ENCODE assay signal across 20 cellular contexts in the genomic region with DNA sequence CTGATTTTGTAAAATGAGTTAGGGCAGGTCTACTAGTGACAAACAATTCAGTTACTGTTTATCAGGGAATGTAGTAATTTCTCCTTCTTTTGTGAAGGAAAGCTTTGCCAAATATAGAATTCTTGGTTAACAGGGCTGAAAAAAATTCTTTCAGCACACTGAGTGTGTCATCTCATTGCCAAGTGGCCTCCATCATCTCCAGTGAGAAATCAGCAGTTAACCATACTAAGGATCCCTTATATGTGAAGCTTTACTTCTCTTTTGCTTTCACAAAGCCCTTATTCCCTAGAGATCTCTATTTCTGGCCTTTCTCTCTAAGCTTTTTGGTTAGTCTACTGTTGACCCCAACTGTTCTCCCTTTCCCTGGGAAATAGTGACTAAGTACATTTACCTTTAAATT.
"Had no signal": no experiment of that assay in that cellular context is flagged by ENCODE, and none has a peak within 500 bp of the region (broad histone marks: within the 10 kb centered on the region; RNA-seq: fewer than 3 reads in every experiment).

No MANE protein-coding gene starts in this region.

- H3K27ac ChIP-seq: adrenal gland, dorsolateral prefrontal cortex, gastroesophageal sphincter, heart left ventricle, testis, uterus had no signal

- H3K27ac Mint-ChIP-seq: activated naive CD4-positive, alpha-beta T cell treated with anti-CD3 and anti-CD28 coated beads, Interleukin-2, amount 50 U/mL, for 72 hours; activated T-helper 17 cell treated with anti-CD3 and anti-CD28 coated beads, Interleukin-2, amount 50 U/mL, for 72 hours; effector memory CD8-positive, alpha-beta T cell; naive thymus-derived CD8-positive, alpha-beta T cell; T-helper 2 cell treated with Interferon-gamma antibody and Interleukin-4, amounts not matched to agents 5 μg/mL and 100 μg/mL, for 36 hours had no signal

- H3K4me1 Mint-ChIP-seq: naive thymus-derived CD8-positive, alpha-beta T cell had no signal

- H3K27me3 Mint-ChIP-seq: activated T-helper 17 cell treated with anti-CD3 and anti-CD28 coated beads, Interleukin-2, amount 50 U/mL, for 72 hours; effector memory CD8-positive, alpha-beta T cell; naive thymus-derived CD8-positive, alpha-beta T cell had no signal

- H3K36me3 ChIP-seq: adrenal gland, gastroesophageal sphincter, heart left ventricle, uterus had no signal

- H3K9me3 ChIP-seq: testis, uterus had no signal

- H3K4me3 Mint-ChIP-seq: activated T-helper 17 cell treated with anti-CD3 and anti-CD28 coated beads, Interleukin-2, amount 50 U/mL, for 72 hours; effector memory CD8-positive, alpha-beta T cell; naive thymus-derived CD8-positive, alpha-beta T cell; T-helper 2 cell treated with Interferon-gamma antibody and Interleukin-4, amounts not matched to agents 5 μg/mL and 100 μg/mL, for 36 hours had no signal

- H3K4me3 ChIP-seq: adrenal gland, dorsolateral prefrontal cortex, gastroesophageal sphincter, heart left ventricle, testis, uterus had no signal

- H3K4me1 ChIP-seq: adrenal gland, gastroesophageal sphincter, testis, uterus had no signal

- DNase-seq: activated T-cell treated with anti-CD3 and anti-CD28 coated beads, Interleukin-2, amount 50 U/mL, for 1 hour; adrenal gland; central memory CD4-positive, alpha-beta T cell; dorsolateral prefrontal cortex; effector memory CD8-positive, alpha-beta T cell; heart left ventricle; left colon; naive thymus-derived CD8-positive, alpha-beta T cell; retina; stimulated activated CD4-positive, alpha-beta T cell treated with anti-CD3 and anti-CD28 coated beads, Interleukin-2, amount 100 ng/mL, for 48 hours; stimulated activated CD8-positive, alpha-beta memory T cell treated with anti-CD3 and anti-CD28 coated beads, Interleukin-4, amount 100 ng/mL, for 48 hours; stimulated activated naive CD4-positive, alpha-beta T cell; testis; trophoblast cell; uterus had no signal

- ATAC-seq: activated naive CD4-positive, alpha-beta T cell treated with anti-CD3 and anti-CD28 coated beads, Interleukin-2, amount 50 U/mL, for 72 hours; activated T-helper 17 cell treated with anti-CD3 and anti-CD28 coated beads, Interleukin-2, amount 50 U/mL, for 72 hours; effector memory CD8-positive, alpha-beta T cell; esophagus mucosa; gastroesophageal sphincter; heart left ventricle; left colon; naive thymus-derived CD8-positive, alpha-beta T cell had no signal

- H3K27me3 ChIP-seq: adrenal gland, dorsolateral prefrontal cortex, gastroesophageal sphincter, heart left ventricle, testis, uterus had no signal
